1 cellular context compared by ENCODE assay signal in genomic region chr4:48103483-48104139, GRCh38.
TF ChIP-seq lines count a peak whose summit lies in the region.

No MANE protein-coding gene starts in this region.

TF ChIP-seq in GM12878, 131 proteins besides CTCF, POLR2A, EP300 and RAD21 (continued from another document):
- TF ChIP-seq PBX3 (IDR thresholded peaks at IDR 0.05; ENCODE audit: insufficient replicate concordance, low read depth, low read length) (no peak), NR2F1 (conservative IDR thresholded peaks at IDR 0.05) (peak; percentile 43; the same call in 1 of the 2 replicates), NFIC (IDR thresholded peaks at IDR 0.05; ENCODE audit: low read depth, low read length) (peak; percentile 22; the same call in 1 of the 2 replicates), ATF7 (IDR thresholded peaks at IDR 0.05; ENCODE audit: low read depth) (peak; percentile 69), RBBP5 (conservative IDR thresholded peaks at IDR 0.05) (no peak)
TF ChIP-seq in GM12878: peak in this region for 17.
